ENCODE assay signal across 1 cellular context in genomic region chr11:68818181-68818580, GRCh38.
TF ChIP-seq lines count a peak whose summit lies in the region.

No MANE protein-coding gene starts in this region.

TF ChIP-seq in HepG2, 621 proteins besides CTCF, POLR2A, EP300 and RAD21:
- TF ChIP-seq ZNF740 (CRISPR knock-in tag; IDR thresholded peaks at IDR 0.05) (no peak), ZNF264 (CRISPR knock-in tag; IDR thresholded peaks at IDR 0.05) (no peak), GPBP1L1 (CRISPR knock-in tag; IDR thresholded peaks at IDR 0.05) (no peak), ZNF138 (CRISPR knock-in tag; IDR thresholded peaks at IDR 0.05; ENCODE audit: low read depth) (no peak), ZNF720 (CRISPR knock-in tag; IDR thresholded peaks at IDR 0.05) (no peak)
TF ChIP-seq in HepG2: peak in this region for 0.
